Comparison of ENCODE assay signal across 8 cellular contexts in the genomic region with DNA sequence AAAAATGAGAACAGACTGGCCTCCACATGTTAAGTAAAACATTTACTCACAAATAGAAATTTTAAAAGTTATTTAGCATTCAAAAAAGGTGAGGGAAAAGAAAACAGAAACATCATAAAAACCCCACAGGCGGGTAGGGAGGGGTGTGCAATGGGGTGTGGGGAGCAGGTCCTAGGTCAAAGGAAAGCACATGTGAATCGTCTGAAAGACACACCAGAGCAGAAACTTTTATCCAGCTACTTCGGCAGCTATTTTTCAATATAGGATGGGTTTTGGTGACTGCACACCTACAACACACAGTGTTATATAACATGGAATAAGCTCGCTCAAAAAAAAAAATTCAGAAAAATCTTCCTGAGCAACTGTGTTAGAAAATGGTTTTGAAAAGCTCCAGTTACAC. TPM values are rescaled to one million over a fixed set of nuclear protein-coding genes. Genes with fewer than 3 reads are reported as not detected.
DNase-seq lines count a peak whose midpoint lies in the region; ATAC-seq and TF ChIP-seq lines count a peak whose summit lies in the region.

No MANE protein-coding gene starts in this region.

- H3K79me2 ChIP-seq in HCT116 (ENCODE audit: insufficient read depth, low read length) (peaks cover 58% of the 10 kb centered on the region), fibroblast of lung (ENCODE audit: control insufficient read depth, insufficient read depth, low read length) (peaks cover 57% of the 10 kb centered on the region)

- H3K4me3 ChIP-seq in HCT116 (replicated peaks in 1 of 2; ENCODE audit: low read depth in 1 of 2, low read length in 2 of 2) (peak overlapping the region; percentile 48 to 79), fibroblast of lung (replicated peaks in 1 of 4; ENCODE audit: control extremely low read depth in 1 of 4, insufficient read depth in 1 of 4, low read depth in 3 of 4, low read length in 4 of 4) (peak overlapping the region; percentile 73 to 92 (median 85)), retinal pigment epithelial cell (ENCODE audit: low read length) (peak overlapping the region; percentile 84)

- RAD21 ChIA-PET in HCT116 (lab: Charles Lee; ENCODE audit: low non-redundant PET in 1 of 2, low total read pairs in 2 of 2, uncharacterized antibody in 2 of 2, unreplicated experiment in 2 of 2), result no interaction called here

- CTCF ChIA-PET in HCT116 (lab: Charles Lee) (no interaction called here), T-cell (lab: Charles Lee) (interaction anchor here in 1 of 2 donors (0.9 to 1.8 kb wide), 3 partner anchors 19 to 80 kb away, joined by 3 to 5 read pairs (median 3); a partner anchor contains a TSS)

- peak overlapping the region; percentile 90 to 95 for H3K27ac Mint-ChIP-seq in T-cell

- intact Hi-C loops in HCT116 (cut with micrococcal nuclease), result no loop called here

- no peaks in the 10 kb centered on the region for H3K27me3 ChIP-seq in HCT116 (ENCODE audit: insufficient read depth, low read length)
- H3K27me3 ChIP-seq in fibroblast of lung (ENCODE audit: control insufficient read depth, insufficient read depth, low read length), result no peaks in the 10 kb centered on the region

- no peak for TF ChIP-seq POLR2A in HCT116 (IDR thresholded peaks at IDR 0.05; ENCODE audit: borderline replicate concordance, extremely low read depth, insufficient read depth, insufficient read length)

- H3K4me1 ChIP-seq in HCT116 (ENCODE audit: control insufficient read depth in 1 of 2, insufficient read depth in 2 of 2, low read length in 2 of 2) (peaks cover 12 to 29% of the 10 kb centered on the region in 2 experiments), fibroblast of lung (ENCODE audit: control insufficient read depth, extremely low read depth, insufficient read depth, low read length) (no peaks in the 10 kb centered on the region)

- TF ChIP-seq RAD21 in HCT116 (IDR thresholded peaks at IDR 0.05; ENCODE audit: low read depth), result no peak

- no peak overlapping the region for H2AFZ ChIP-seq in HCT116 (ENCODE audit: low read depth, low read length, poor library complexity, severe bottlenecking)
- H2AFZ ChIP-seq in fibroblast of lung (ENCODE audit: low read length), result no peak overlapping the region

- no TSS peak for BruUV-seq in HCT116 (replicated peaks; lab: Mats Ljungman, UMichigan)

- DNase-seq in HCT116 (ENCODE audit: low read depth, low spot score) (no peak), T-cell (peak in 4 of 34 experiments; percentile 8 to 28 (median 13)), fibroblast of lung (ENCODE audit: low read depth in 2 of 2) (no peak), retinal pigment epithelial cell (ENCODE audit: low read depth) (no peak), NCI-H524 treated with DMSO at 0.1 percent for 48 hours (lab: John Stamatoyannopoulos, UW) (no peak), NCI-H2029 (lab: John Stamatoyannopoulos, UW) (no peak), NCI-H2171 (lab: John Stamatoyannopoulos, UW) (no peak)

- H3K36me3 ChIP-seq in HCT116 (ENCODE audit: control insufficient read depth in 1 of 2, insufficient read depth in 2 of 2, low read length in 2 of 2) (peaks cover 0 to 9% of the 10 kb centered on the region in 2 experiments; a peak in 1 of 4 replicates), fibroblast of lung (ENCODE audit: control insufficient read depth, insufficient read depth, low read length) (no peaks in the 10 kb centered on the region)

- no peaks in the 10 kb centered on the region for H3K27me3 Mint-ChIP-seq in T-cell

- H3K4me1 Mint-ChIP-seq in T-cell, result peaks cover 45 to 54% (median 45%) of the 10 kb centered on the region in 3 donors

- H3K4me3 Mint-ChIP-seq in T-cell, result peak overlapping the region; percentile 89 to 95 (median 93)

- H3K27ac ChIP-seq in HCT116 (ENCODE audit: low read depth, low read length) (peak overlapping the region; percentile 88; the same call in 1 of the 2 replicates), fibroblast of lung (ENCODE audit: insufficient read depth, low read length) (peak overlapping the region; percentile 83)

- H3K9me3 ChIP-seq in HCT116 (ENCODE audit: control insufficient read depth in 1 of 2, insufficient read depth in 1 of 2, low read depth in 1 of 2, low read length in 2 of 2) (no peaks in the 10 kb centered on the region), fibroblast of lung (ENCODE audit: control insufficient read depth, insufficient read depth, low read depth, low read length) (no peaks in the 10 kb centered on the region)

- H3K9me3 Mint-ChIP-seq in T-cell, result no peaks in the 10 kb centered on the region

- H3K9ac ChIP-seq in HCT116 (ENCODE audit: low read length) (peak overlapping the region; percentile 83), fibroblast of lung (ENCODE audit: insufficient read depth, low read length) (peak overlapping the region; percentile 91)

- no peaks in the 10 kb centered on the region for H3K9me2 ChIP-seq in HCT116 (ENCODE audit: insufficient read depth)

- H4K20me1 ChIP-seq in HCT116 (ENCODE audit: insufficient read depth) (peaks cover 12% of the 10 kb centered on the region; the same call in 1 of the 2 replicates), fibroblast of lung (ENCODE audit: control insufficient read depth, extremely low read depth, insufficient read depth, low read length) (no peaks in the 10 kb centered on the region)

- peak overlapping the region; percentile 94 for H3K4me2 ChIP-seq in HCT116 (ENCODE audit: low read length)
- peak overlapping the region; percentile 97 for H3K4me2 ChIP-seq in fibroblast of lung (ENCODE audit: extremely low read depth, insufficient read depth, low read length)

- TF ChIP-seq CTCF in HCT116 (IDR thresholded peaks at IDR 0.05 in 2 of 3, conservative IDR thresholded peaks at IDR 0.05 in 1 of 3; ENCODE audit: borderline replicate concordance in 1 of 3, insufficient read depth in 1 of 3, low read depth in 2 of 3, low read length in 2 of 3) (no peak), fibroblast of lung (conservative IDR thresholded peaks at IDR 0.05 in 1 of 2, IDR thresholded peaks at IDR 0.05 in 1 of 2; ENCODE audit: low read depth in 1 of 2, low read length in 2 of 2) (no peak), retinal pigment epithelial cell (conservative IDR thresholded peaks at IDR 0.05; ENCODE audit: low read depth, low read length) (no peak)

- ATAC-seq in HCT116 (no peak), T-cell (replicated peaks in 1 of 4) (no peak), HG02678 (IDR thresholded peaks at IDR 0.05; ENCODE audit: unreplicated experiment) (no peak)

- H3K36me3 Mint-ChIP-seq in T-cell, result peaks cover 10% of the 10 kb centered on the region

- POLR2A ChIA-PET in HCT116 (lab: Charles Lee), result no interaction called here
- POLR2A ChIA-PET in T-cell (lab: Charles Lee), result interaction anchor here in 1 of 2 donors (0.6 to 3.1 kb wide), 4 partner anchors 11 to 441 kb away, joined by 3 to 19 read pairs (median 3); a partner anchor contains a TSS

TF ChIP-seq in HCT116, 20 proteins besides CTCF, POLR2A, EP300 and RAD21 (continues in another document):
- no peak for TF ChIP-seq CBX3 (IDR thresholded peaks at IDR 0.05; ENCODE audit: low read depth)
- TF ChIP-seq EGR1 (IDR thresholded peaks at IDR 0.05; ENCODE audit: low read depth), result no peak
- no peak for TF ChIP-seq EZH2 (IDR thresholded peaks at IDR 0.05)
- TF ChIP-seq EZH2phosphoT487 (IDR thresholded peaks at IDR 0.05; ENCODE audit: borderline replicate concordance), result no peak
- TF ChIP-seq, protein P1, sequence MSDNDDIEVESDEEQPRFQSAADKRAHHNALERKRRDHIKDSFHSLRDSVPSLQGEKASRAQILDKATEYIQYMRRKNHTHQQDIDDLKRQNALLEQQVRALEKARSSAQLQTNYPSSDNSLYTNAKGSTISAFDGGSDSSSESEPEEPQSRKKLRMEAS (IDR thresholded peaks at IDR 0.05), result no peak
- TF ChIP-seq ELF1 (IDR thresholded peaks at IDR 0.05; ENCODE audit: borderline replicate concordance, low read depth), result no peak
- no peak for TF ChIP-seq SP1 (IDR thresholded peaks at IDR 0.05; ENCODE audit: low read depth)
- no peak for TF ChIP-seq YY1 (IDR thresholded peaks at IDR 0.05; ENCODE audit: extremely low read depth, insufficient replicate concordance, low read depth, low read length)
- TF ChIP-seq, protein P2, sequence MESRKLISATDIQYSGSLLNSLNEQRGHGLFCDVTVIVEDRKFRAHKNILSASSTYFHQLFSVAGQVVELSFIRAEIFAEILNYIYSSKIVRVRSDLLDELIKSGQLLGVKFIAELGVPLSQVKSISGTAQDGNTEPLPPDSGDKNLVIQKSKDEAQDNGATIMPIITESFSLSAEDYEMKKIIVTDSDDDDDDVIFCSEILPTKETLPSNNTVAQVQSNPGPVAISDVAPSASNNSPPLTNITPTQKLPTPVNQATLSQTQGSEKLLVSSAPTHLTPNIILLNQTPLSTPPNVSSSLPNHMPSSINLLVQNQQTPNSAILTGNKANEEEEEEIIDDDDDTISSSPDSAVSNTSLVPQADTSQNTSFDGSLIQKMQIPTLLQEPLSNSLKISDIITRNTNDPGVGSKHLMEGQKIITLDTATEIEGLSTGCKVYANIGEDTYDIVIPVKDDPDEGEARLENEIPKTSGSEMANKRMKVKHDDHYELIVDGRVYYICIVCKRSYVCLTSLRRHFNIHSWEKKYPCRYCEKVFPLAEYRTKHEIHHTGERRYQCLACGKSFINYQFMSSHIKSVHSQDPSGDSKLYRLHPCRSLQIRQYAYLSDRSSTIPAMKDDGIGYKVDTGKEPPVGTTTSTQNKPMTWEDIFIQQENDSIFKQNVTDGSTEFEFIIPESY (IDR thresholded peaks at IDR 0.05; ENCODE audit: extremely low read depth, insufficient replicate concordance, low read length), result no peak
- no peak for TF ChIP-seq ZFX (IDR thresholded peaks at IDR 0.05)

RNA-seq across cellular contexts. Expression of a gene that starts 1.6 kb away (rescaled TPM):
- total RNA-seq in HCT116 (2021; ENCODE audit: unreplicated experiment) (37.2 TPM), T-cell (10 to 100 TPM; 38.8 to 70.1 (median 49.1) TPM), fibroblast of lung (20.0 and 21.3 TPM in 2 replicates)
- 9.7 and 10.9 TPM in 2 replicates for polyA plus RNA-seq in HCT116 (2012)
- 25.4 and 25.7 TPM in 2 replicates for polyA plus RNA-seq in fibroblast of lung
- polyA plus RNA-seq in fibroblast of lung (2012), result 12.4 and 14.7 TPM in 2 replicates
- 16.6 and 18.3 TPM in 2 replicates for polyA minus RNA-seq in fibroblast of lung (ENCODE audit: low replicate concordance)
